In the genomic region with DNA sequence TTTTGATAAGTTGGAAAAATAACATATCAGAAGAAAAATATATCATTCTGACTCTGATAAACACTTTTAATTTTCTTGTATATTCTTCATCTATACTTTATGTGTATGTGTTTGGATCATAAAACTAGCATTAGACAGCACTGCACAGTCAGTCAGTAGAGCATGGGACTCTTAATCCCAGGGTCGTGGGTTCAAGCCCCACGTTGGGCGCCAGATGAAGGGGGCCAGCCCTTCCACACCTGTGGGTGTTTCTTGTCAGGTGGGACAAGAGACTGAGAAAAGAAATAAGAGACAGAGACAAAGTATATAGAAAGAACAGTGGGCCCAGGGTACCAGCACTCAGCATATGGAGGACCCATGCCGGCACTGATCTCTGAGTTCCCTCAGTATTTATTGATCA, we compare ENCODE assay signal across 18 cellular contexts.
"Had no signal": no experiment of that assay in that cellular context is flagged by ENCODE, and none has a peak within 500 bp of the region (broad histone marks: within the 10 kb centered on the region; RNA-seq: fewer than 3 reads in every experiment).

No MANE protein-coding gene starts in this region.

- H3K4me1 Mint-ChIP-seq: naive thymus-derived CD8-positive, alpha-beta T cell; stimulated activated naive B cell treated with anti-CD40 and anti-IgM and Interleukin-4, amounts not matched to agents 10 μg/mL and 1 μg/mL and 100 μg/mL, for 72 hours had no signal

- H3K4me1 ChIP-seq: lower lobe of right lung, pancreas, right lobe of liver, suprapubic skin, thyroid gland had no signal

- H3K4me3 ChIP-seq: coronary artery, lower lobe of right lung, pancreas, right lobe of liver, suprapubic skin, thyroid gland had no signal

- H3K36me3 ChIP-seq: lower lobe of right lung, neutrophil, pancreas, right lobe of liver, suprapubic skin, thyroid gland had no signal

- H3K36me3 Mint-ChIP-seq: stimulated activated naive B cell treated with anti-CD40 and anti-IgM and Interleukin-4, amounts not matched to agents 10 μg/mL and 1 μg/mL and 100 μg/mL, for 72 hours had no signal

- H3K27me3 Mint-ChIP-seq: stimulated activated naive B cell treated with anti-CD40 and anti-IgM and Interleukin-4, amounts not matched to agents 10 μg/mL and 1 μg/mL and 100 μg/mL, for 72 hours; stimulated activated naive CD8-positive, alpha-beta T cell treated with anti-CD3 and anti-CD28 coated beads, Interleukin-15, Interleukin-2, amounts not matched to agents 100 ng/mL and 50 ng/mL, for 24 hours had no signal

- ATAC-seq: left ventricle myocardium superior; lower lobe of right lung; naive thymus-derived CD8-positive, alpha-beta T cell; pancreas; right lobe of liver; stimulated activated naive B cell treated with anti-CD40 and anti-IgM and Interleukin-4, amounts not matched to agents 10 μg/mL and 1 μg/mL and 100 μg/mL, for 72 hours had no signal

- H3K27ac Mint-ChIP-seq: stimulated activated naive B cell treated with anti-CD40 and anti-IgM and Interleukin-4, amounts not matched to agents 10 μg/mL and 1 μg/mL and 100 μg/mL, for 72 hours; stimulated activated naive CD8-positive, alpha-beta T cell treated with anti-CD3 and anti-CD28 coated beads, Interleukin-15, Interleukin-2, amounts not matched to agents 100 ng/mL and 50 ng/mL, for 24 hours had no signal

- DNase-seq: dermis blood vessel endothelial cell; effector memory CD4-positive, alpha-beta T cell; head of caudate nucleus; left ventricle myocardium superior; lower lobe of right lung; naive thymus-derived CD8-positive, alpha-beta T cell; pancreas; right lobe of liver; small intestine; stimulated activated CD4-positive, alpha-beta T cell treated with anti-CD3 and anti-CD28 coated beads, Interleukin-15, amount 100 ng/mL, for 24 hours; stimulated activated CD4-positive, alpha-beta T cell treated with anti-CD3 and anti-CD28 coated beads, Interleukin-2, amount 100 ng/mL, for 48 hours; stimulated activated naive B cell treated with anti-CD40 and anti-IgM and Interleukin-4, amounts not matched to agents 10 μg/mL and 1 μg/mL and 100 μg/mL, for 72 hours; thyroid gland; trophoblast cell had no signal

- H3K27me3 ChIP-seq: neutrophil, pancreas, right lobe of liver, suprapubic skin, thyroid gland had no signal

- H3K4me3 Mint-ChIP-seq: naive thymus-derived CD8-positive, alpha-beta T cell; stimulated activated naive B cell treated with anti-CD40 and anti-IgM and Interleukin-4, amounts not matched to agents 10 μg/mL and 1 μg/mL and 100 μg/mL, for 72 hours; stimulated activated naive CD8-positive, alpha-beta T cell treated with anti-CD3 and anti-CD28 coated beads, Interleukin-15, Interleukin-2, amounts not matched to agents 100 ng/mL and 50 ng/mL, for 24 hours had no signal

- H3K27ac ChIP-seq: coronary artery, lower lobe of right lung, neutrophil, pancreas, right lobe of liver, suprapubic skin, thyroid gland had no signal
